Comparison of ENCODE assay signal across 17 cellular contexts in the genomic region with DNA sequence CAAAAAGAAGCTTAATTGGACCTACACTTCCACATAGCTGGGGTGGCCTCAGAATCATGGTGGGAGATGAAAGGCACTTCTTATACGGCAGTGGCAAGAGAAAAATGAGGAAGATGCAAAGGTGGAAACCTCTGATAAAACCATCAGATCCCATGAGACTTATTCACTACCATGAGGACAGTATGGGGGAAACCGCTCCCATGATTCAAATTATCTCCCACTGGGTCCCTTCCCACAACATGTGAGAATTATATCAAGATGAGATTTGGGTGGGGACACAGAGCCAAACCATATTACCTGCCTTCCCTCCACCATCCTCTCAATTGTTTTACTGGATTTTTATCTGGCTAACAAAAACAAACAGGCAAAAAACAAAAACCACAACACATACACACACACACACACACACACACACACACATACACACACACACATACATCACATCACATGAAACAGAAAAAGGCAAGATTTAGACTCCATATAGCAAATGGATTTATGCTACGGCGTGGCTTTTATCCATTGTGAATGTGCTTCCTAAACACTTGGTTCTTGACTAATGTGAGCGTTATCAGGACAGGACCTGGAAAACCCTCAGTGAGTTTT.
DNase-seq lines count a peak whose midpoint lies in the region; ATAC-seq, FAIRE-seq and TF ChIP-seq lines count a peak whose summit lies in the region.
"Had no signal": no experiment of that assay in that cellular context is flagged by ENCODE, and none has a peak within 500 bp of the region (broad histone marks: within the 10 kb centered on the region; RNA-seq: fewer than 3 reads in every experiment).

No MANE protein-coding gene starts in this region.

- no peak overlapping the region for H2BK20ac ChIP-seq in H9 (ENCODE audit: low read depth, low read length, poor library complexity, severe bottlenecking)

- TF ChIP-seq CTCF in GM12878 (IDR thresholded peaks at IDR 0.05 in 2 of 3, conservative IDR thresholded peaks at IDR 0.05 in 1 of 3; ENCODE audit: control insufficient read depth in 2 of 3, extremely low read depth in 1 of 3, insufficient read depth in 1 of 3, low read depth in 3 of 3, low read length in 3 of 3) (no peak), H9 (conservative IDR thresholded peaks at IDR 0.05) (no peak)

- TF ChIP-seq POLR2A in GM12878 (IDR thresholded peaks at IDR 0.05; ENCODE audit: low read depth, low read length) = no peak

- H4K91ac ChIP-seq in H9 (ENCODE audit: insufficient read length, low read depth, low read length) = no peak overlapping the region

- CTCF ChIA-PET in GM12878 (lab: Yijun Ruan, JAX) = no interaction called here

- no TSS peak for BruUV-seq in GM12878 (replicated peaks; lab: Mats Ljungman, UMichigan)

- no peaks in the 10 kb centered on the region for H3K9me3 Mint-ChIP-seq in H9
- H3K9me3 Mint-ChIP-seq: GM23338, IgD-negative memory B cell had no signal

- intact Hi-C loops in GM12878 (cut with micrococcal nuclease; ENCODE audit: unreplicated experiment) = no loop called here

- RAD21 ChIA-PET in GM12878 (lab: Charles Lee; ENCODE audit: unreplicated experiment) = no interaction called here

- H3K36me3 ChIP-seq in BLaER1 treated with 17β-estradiol and CSF1 and Interleukin-3, amounts not matched to agents 10 nM and 100 nM = no peaks in the 10 kb centered on the region
- no peaks in the 10 kb centered on the region for H3K36me3 ChIP-seq in GM12878 (ENCODE audit: control insufficient read depth in 2 of 2, insufficient read depth in 2 of 2, low read length in 1 of 2)
- H3K36me3 ChIP-seq: BE2C had no signal

- H3K79me2 ChIP-seq in GM12878 (ENCODE audit: control insufficient read depth, insufficient read depth, low read length) (no peaks in the 10 kb centered on the region), H9 (ENCODE audit: insufficient read depth, low read length) (no peaks in the 10 kb centered on the region)

- H3K4me3 ChIP-seq in BLaER1 treated with 17β-estradiol and CSF1 and Interleukin-3, amounts not matched to agents 10 nM and 100 nM = no peak overlapping the region
- no peak overlapping the region for H3K4me3 ChIP-seq in GM12878
- H3K4me3 ChIP-seq: GM23338 had no signal

- in situ Hi-C loops in GM12878 (cut with MboI) = no loop called here

- no peak overlapping the region for H3K4ac ChIP-seq in H9 (ENCODE audit: low read depth, low read length)

- no peak for ATAC-seq in GM12878
- ATAC-seq: GM23338 had no signal

- H3K56ac ChIP-seq in H9 (ENCODE audit: insufficient read length, low read depth, low read length) = no peak overlapping the region

- H4K8ac ChIP-seq in H9 (replicated peaks; ENCODE audit: insufficient read length, low read depth, low read length) = no peak overlapping the region

- no peak for TF ChIP-seq EP300 in GM12878 (IDR thresholded peaks at IDR 0.05; ENCODE audit: borderline replicate concordance in 1 of 2, control insufficient read depth in 1 of 2, low read depth in 2 of 2, low read length in 2 of 2)

- peak overlapping the region in 10 of 11 experiments; percentile 0 to 47 (median 14); a peak in 10 of 22 replicates for H3K4me2 ChIP-seq in BLaER1 treated with 17β-estradiol and CSF1 and Interleukin-3, amounts not matched to agents 10 nM and 100 nM
- no peak overlapping the region for H3K4me2 ChIP-seq in GM12878 (ENCODE audit: control insufficient read depth, insufficient read depth)
- H3K4me2 ChIP-seq in H9 (ENCODE audit: insufficient read depth, insufficient read length, low read length) = no peak overlapping the region
- H3K4me2 ChIP-seq: GM23338 had no signal

- H2BK12ac ChIP-seq in H9 (ENCODE audit: insufficient read length, low read depth, low read length) = no peak overlapping the region

- no peaks in the 10 kb centered on the region for H3K27me3 ChIP-seq in BLaER1 treated with 17β-estradiol and CSF1 and Interleukin-3, amounts not matched to agents 10 nM and 100 nM
- H3K27me3 ChIP-seq in GM12878 (replicated peaks in 1 of 2; ENCODE audit: control insufficient read depth in 2 of 2, insufficient read depth in 2 of 2, low read length in 1 of 2) = no peaks in the 10 kb centered on the region
- no peaks in the 10 kb centered on the region for H3K27me3 ChIP-seq in H9 (ENCODE audit: insufficient read depth, low read length)
- H3K27me3 ChIP-seq: BE2C had no signal

- H2AFZ ChIP-seq in GM12878 (ENCODE audit: control insufficient read depth, low read depth, low read length) (no peak overlapping the region), H9 (ENCODE audit: low read length) (no peak overlapping the region)
- H2AFZ ChIP-seq: GM23338 had no signal

- H3K4me1 Mint-ChIP-seq in H9 = peaks cover 22% of the 10 kb centered on the region in 2 experiments

- SMC1A ChIA-PET in GM12878 (lab: Charles Lee; ENCODE audit: uncharacterized antibody, unreplicated experiment) = interaction anchor here (1.0 kb wide), 1 partner anchor 15 kb away, joined by 3 read pairs; no protein-coding TSS in a partner anchor

- H2BK15ac ChIP-seq in H9 (ENCODE audit: low read depth, low read length) = no peak overlapping the region

- no peaks in the 10 kb centered on the region for H4K20me1 ChIP-seq in BLaER1 treated with 17β-estradiol and CSF1 and Interleukin-3, amounts not matched to agents 10 nM and 100 nM
- H4K20me1 ChIP-seq in GM12878 (ENCODE audit: control insufficient read depth, insufficient read depth) (no peaks in the 10 kb centered on the region), H9 (ENCODE audit: control insufficient read depth, insufficient read depth, insufficient read length) (no peaks in the 10 kb centered on the region)

- no peak overlapping the region for H3T11ph ChIP-seq in H9 (ENCODE audit: low read length)

- no peak for FAIRE-seq in GM12878 (lab: Jason Lieb, UNC)
- FAIRE-seq: A204.1, GM12891 had no signal

- no peak overlapping the region for H3K27ac Mint-ChIP-seq in H9
- H3K27ac Mint-ChIP-seq: GM23338 had no signal

- H3K18ac ChIP-seq in H9 (ENCODE audit: insufficient read length, low read depth, low read length) = no peak overlapping the region

- H3K36me3 Mint-ChIP-seq in H9 (ENCODE audit: insufficient read depth in 1 of 3, low read depth in 3 of 3) = no peaks in the 10 kb centered on the region
- H3K36me3 Mint-ChIP-seq: CD4-positive, CD25-positive, alpha-beta regulatory T cell; IgD-negative memory B cell had no signal

- H3K23ac ChIP-seq in H9 (ENCODE audit: insufficient read length, low read depth, low read length) = no peak overlapping the region

- WGBS in GM12878 (ENCODE audit: insufficient coverage, insufficient replicate concordance, low lambda C conversion rate, missing lambda C conversion rate) = 55% methylated on average over 5 of the region's 5 CpGs
- WGBS in H9 (ENCODE audit: extremely low coverage, insufficient read length, low lambda C conversion rate) = no CpG with 5 or more reads among the region's 5 CpGs

- H3K14ac ChIP-seq in H9 (ENCODE audit: insufficient read depth, low read length) = no peak overlapping the region

- H3K9ac ChIP-seq in BLaER1 treated with 17β-estradiol and CSF1 and Interleukin-3, amounts not matched to agents 10 nM and 100 nM = no peak overlapping the region
- no peak overlapping the region for H3K9ac ChIP-seq in GM12878 (ENCODE audit: control insufficient read depth, insufficient read depth, low read length)
- H3K9ac ChIP-seq in H9 (ENCODE audit: extremely low read depth, insufficient read length, low read length) = no peak overlapping the region

- H2AK5ac ChIP-seq in H9 (ENCODE audit: insufficient read length, low read length) = no peak overlapping the region

- POLR2A ChIA-PET in GM12878 (lab: Charles Lee) = no interaction called here

- no peaks in the 10 kb centered on the region for H3K23me2 ChIP-seq in H9 (ENCODE audit: insufficient read length, low read depth, low read length, poor library complexity, severe bottlenecking)

- H2BK120ac ChIP-seq in H9 (ENCODE audit: low read depth, low read length, poor library complexity, severe bottlenecking) = no peak overlapping the region

- H3K4me1 ChIP-seq in BLaER1 treated with 17β-estradiol and CSF1 and Interleukin-3, amounts not matched to agents 10 nM and 100 nM = peaks cover 55 to 78% (median 68%) of the 10 kb centered on the region in 10 experiments
- H3K4me1 ChIP-seq in GM12878 (ENCODE audit: control insufficient read depth, insufficient read depth, low read length) = no peaks in the 10 kb centered on the region
- H3K4me1 ChIP-seq in H9 (ENCODE audit: insufficient read depth, low read length) = peaks cover 3% of the 10 kb centered on the region; the same call in 1 of the 2 replicates
- H3K4me1 ChIP-seq: BE2C had no signal

- no peaks in the 10 kb centered on the region for H3K79me1 ChIP-seq in H9 (ENCODE audit: insufficient read depth, low read depth, low read length, poor library complexity, severe bottlenecking)

- no peak overlapping the region for H2BK5ac ChIP-seq in H9 (ENCODE audit: insufficient read length, low read length)

- peaks cover 0 to 24% (median 19%) of the 10 kb centered on the region in 11 experiments; a peak in 18 of 22 replicates for H3K9me3 ChIP-seq in BLaER1 treated with 17β-estradiol and CSF1 and Interleukin-3, amounts not matched to agents 10 nM and 100 nM (replicated peaks in 1 of 11)
- H3K9me3 ChIP-seq in GM12878 (replicated peaks; ENCODE audit: control insufficient read depth, insufficient read depth, low read length) (no peaks in the 10 kb centered on the region; the same call in 1 of the 3 replicates), H9 (ENCODE audit: control insufficient read depth, low read depth, low read length) (no peaks in the 10 kb centered on the region)
- H3K9me3 ChIP-seq: BE2C had no signal

- H4K5ac ChIP-seq in H9 (ENCODE audit: insufficient read length, low read depth, low read length) = no peak overlapping the region

- H3K27me3 Mint-ChIP-seq in H9 (ENCODE audit: low read depth) = no peaks in the 10 kb centered on the region; the same call in none of the 2 replicates
- H3K27me3 Mint-ChIP-seq: CD4-positive, CD25-positive, alpha-beta regulatory T cell had no signal

- TF ChIP-seq RAD21 in GM12878 (IDR thresholded peaks at IDR 0.05; ENCODE audit: insufficient read depth, low read depth, low read length) = no peak

- DNase-seq in OCI-M1 (lab: John Stamatoyannopoulos, UW) = peak; percentile 58
- DNase-seq in GM12878 (ENCODE audit: low read depth, low spot score) = no peak
- no peak for DNase-seq in H9
- DNase-seq in MV-4-11 (lab: John Stamatoyannopoulos, UW) = no peak
- DNase-seq in Kasumi-1 (lab: John Stamatoyannopoulos, UW) = no peak
- no peak for DNase-seq in C1 segment of cervical spinal cord (lab: John Stamatoyannopoulos, UW)
- DNase-seq: BE2C; Calu3; CD4-positive, CD25-positive, alpha-beta regulatory T cell; DMS 273 treated with DMSO at 0.1 percent for 48 hours; DMS79; H7 had no signal

- H3K27ac ChIP-seq in BLaER1 treated with 17β-estradiol and CSF1 and Interleukin-3, amounts not matched to agents 10 nM and 100 nM = no peak overlapping the region
- H3K27ac ChIP-seq in GM12878 (ENCODE audit: control insufficient read depth, insufficient read depth) (no peak overlapping the region), H9 (ENCODE audit: insufficient read length, low read depth, low read length) (no peak overlapping the region)

- no peak overlapping the region for H3K4me3 Mint-ChIP-seq in H9
- H3K4me3 Mint-ChIP-seq: CD4-positive, CD25-positive, alpha-beta regulatory T cell; GM23338 had no signal

TF ChIP-seq in GM12878, 131 proteins besides CTCF, POLR2A, EP300 and RAD21 (continues in another document):
- TF ChIP-seq MEF2B (IDR thresholded peaks at IDR 0.05; ENCODE audit: partially characterized antibody, poor library complexity, severe bottlenecking) (peak; percentile 66), ZNF384 (IDR thresholded peaks at IDR 0.05; ENCODE audit: borderline replicate concordance, low read depth, low read length) (no peak)

Comparison
In these comparisons a context has a peak if more than half of its experiments do, and no peak if none do; other contexts are left out.
1. H3K4me2 ChIP-seq: peak in BLaER1 treated with 17β-estradiol and CSF1 and Interleukin-3, amounts not matched to agents 10 nM and 100 nM (10 of 11); none in GM12878 (single experiment) and H9 (single experiment).